ENCODE assay signal across 9 cellular contexts in genomic region chr9:89440548-89440947, GRCh38. TPM values are rescaled to one million over a fixed set of nuclear protein-coding genes. Genes with fewer than 3 reads are reported as not detected.
DNase-seq lines count a peak whose midpoint lies in the region; ATAC-seq and TF ChIP-seq lines count a peak whose summit lies in the region.
"Had no signal": no experiment of that assay in that cellular context is flagged by ENCODE, and none has a peak within 500 bp of the region (broad histone marks: within the 10 kb centered on the region; RNA-seq: fewer than 3 reads in every experiment).

No MANE protein-coding gene starts in this region.

- peaks cover 79% of the 10 kb centered on the region for H3K4me1 Mint-ChIP-seq in activated T-helper 1 cell treated with anti-CD3 and anti-CD28 coated beads, Interleukin-12 subunit alpha, Interleukin-12 subunit beta, Interleukin-2, Interleukin-4 antibody, amounts not matched to agents 30 ng/mL and 10 ng/mL and 1 ng/mL, durations not matched to agents 14 hours and 24 hours and 36 hours (ENCODE audit: low read depth)

- H3K36me3 Mint-ChIP-seq in activated T-helper 1 cell treated with anti-CD3 and anti-CD28 coated beads, Interleukin-12 subunit alpha, Interleukin-12 subunit beta, Interleukin-2, Interleukin-4 antibody, amounts not matched to agents 30 ng/mL and 10 ng/mL and 1 ng/mL, durations not matched to agents 14 hours and 24 hours and 36 hours (ENCODE audit: low read depth), result peaks cover 42% of the 10 kb centered on the region

- peak overlapping the region; percentile 67 to 86 (median 77) for H3K27ac ChIP-seq in upper lobe of left lung

- WGBS in upper lobe of left lung, 2 donors, result 45 to 71% methylated on average over 1 to 7 of the region's 7 CpGs

- intact Hi-C loops in Right ventricle myocardium inferior (cut with DNase I), result no loop called here
- intact Hi-C loops in cardiac septum (cut with DNase I), result no loop called here
- intact Hi-C loops in activated T-helper 1 cell treated with anti-CD3 and anti-CD28 coated beads, Interleukin-12 subunit alpha, Interleukin-12 subunit beta, Interleukin-2, Interleukin-4 antibody, amounts not matched to agents 30 ng/mL and 10 ng/mL and 1 ng/mL, durations not matched to agents 14 hours and 24 hours and 36 hours (cut with micrococcal nuclease), result loop anchor here (1.0 to 2.0 kb wide), 2 partner anchors 8 to 16 kb away; no protein-coding TSS in a partner anchor

- H3K4me1 ChIP-seq in upper lobe of left lung, result peaks cover 18 to 69% (median 62%) of the 10 kb centered on the region in 4 donors
- H3K4me1 ChIP-seq: BE2C had no signal

- TF ChIP-seq POLR2A in upper lobe of left lung (IDR thresholded peaks at IDR 0.05), result peak in 1 of 4 donors; percentile 56

- H3K4me3 Mint-ChIP-seq in activated T-helper 1 cell treated with anti-CD3 and anti-CD28 coated beads, Interleukin-12 subunit alpha, Interleukin-12 subunit beta, Interleukin-2, Interleukin-4 antibody, amounts not matched to agents 30 ng/mL and 10 ng/mL and 1 ng/mL, durations not matched to agents 14 hours and 24 hours and 36 hours, result peak overlapping the region; percentile 61

- H3K36me3 ChIP-seq in upper lobe of left lung, result no peaks in the 10 kb centered on the region
- H3K36me3 ChIP-seq: BE2C had no signal

- no peaks in the 10 kb centered on the region for H3K9me3 ChIP-seq in upper lobe of left lung
- H3K9me3 ChIP-seq: BE2C had no signal

- no peaks in the 10 kb centered on the region for H3K27me3 Mint-ChIP-seq in activated T-helper 1 cell treated with anti-CD3 and anti-CD28 coated beads, Interleukin-12 subunit alpha, Interleukin-12 subunit beta, Interleukin-2, Interleukin-4 antibody, amounts not matched to agents 30 ng/mL and 10 ng/mL and 1 ng/mL, durations not matched to agents 14 hours and 24 hours and 36 hours (ENCODE audit: insufficient read depth)

- H3K27ac Mint-ChIP-seq in activated T-helper 1 cell treated with anti-CD3 and anti-CD28 coated beads, Interleukin-12 subunit alpha, Interleukin-12 subunit beta, Interleukin-2, Interleukin-4 antibody, amounts not matched to agents 30 ng/mL and 10 ng/mL and 1 ng/mL, durations not matched to agents 14 hours and 24 hours and 36 hours, result peak overlapping the region; percentile 91

- DNase-seq in Right ventricle myocardium inferior (ENCODE audit: missing footprints), result peak; percentile 82
- no peak for DNase-seq in cardiac septum (ENCODE audit: low spot score)
- no peak for DNase-seq in activated T-helper 1 cell treated with anti-CD3 and anti-CD28 coated beads, Interleukin-12 subunit alpha, Interleukin-12 subunit beta, Interleukin-2, Interleukin-4 antibody, amounts not matched to agents 30 ng/mL and 10 ng/mL and 1 ng/mL, durations not matched to agents 14 hours and 24 hours and 36 hours (ENCODE audit: low spot score)
- no peak for DNase-seq in left lobe of liver (ENCODE audit: low spot score)
- peak in 1 of 2 donors; percentile 93 for DNase-seq in upper lobe of left lung
- no peak for DNase-seq in putamen (ENCODE audit: low spot score)
- DNase-seq in NCI-H1417 (lab: John Stamatoyannopoulos, UW), result no peak
- no peak for DNase-seq in 8988T
- DNase-seq: BE2C had no signal

- H3K4me3 ChIP-seq in upper lobe of left lung, result no peak overlapping the region

- no peaks in the 10 kb centered on the region for H3K9me3 Mint-ChIP-seq in activated T-helper 1 cell treated with anti-CD3 and anti-CD28 coated beads, Interleukin-12 subunit alpha, Interleukin-12 subunit beta, Interleukin-2, Interleukin-4 antibody, amounts not matched to agents 30 ng/mL and 10 ng/mL and 1 ng/mL, durations not matched to agents 14 hours and 24 hours and 36 hours

- no peak for TF ChIP-seq CTCF in upper lobe of left lung (IDR thresholded peaks at IDR 0.05)

- no peaks in the 10 kb centered on the region for H3K27me3 ChIP-seq in upper lobe of left lung
- H3K27me3 ChIP-seq: BE2C had no signal

- ATAC-seq in Right ventricle myocardium inferior (peak; percentile 65), left lobe of liver (peak; percentile 15), upper lobe of left lung (ENCODE audit: low FRiP score in 2 of 2) (peak; percentile 68 to 88)

- peak in 2 of 4 donors; percentile 89 to 95 for TF ChIP-seq EP300 in upper lobe of left lung (IDR thresholded peaks at IDR 0.05)

RNA-seq across cellular contexts. Expression of gene SEMA4D, which starts 57.4 kb away (rescaled TPM):
- total RNA-seq in Right ventricle myocardium inferior (24.1 TPM), cardiac septum (21.4 TPM), left lobe of liver (3.9 TPM), upper lobe of left lung (10 to 100 TPM; 24.6 to 61.3 (median 41.8) TPM)
- 388 and 411 TPM in 2 replicates for total RNA-seq in activated T-helper 1 cell treated with anti-CD3 and anti-CD28 coated beads, Interleukin-12 subunit alpha, Interleukin-12 subunit beta, Interleukin-2, Interleukin-4 antibody, amounts not matched to agents 30 ng/mL and 10 ng/mL and 1 ng/mL, durations not matched to agents 14 hours and 24 hours and 36 hours

Comparison
In these comparisons a context has a peak if more than half of its experiments do, and no peak if none do; other contexts are left out.
1. ATAC-seq: peak in every context shown above with its lines; median percentile 78 in upper lobe of left lung; 65 in Right ventricle myocardium inferior; 15 in left lobe of liver.